In genomic region chr10:112365014-112365432, GRCh38 we compare ENCODE assay signal across 17 cellular contexts.
"Had no signal": no experiment of that assay in that cellular context is flagged by ENCODE, and none has a peak within 500 bp of the region (broad histone marks: within the 10 kb centered on the region; RNA-seq: fewer than 3 reads in every experiment).

No MANE protein-coding gene starts in this region.

- H3K27me3 Mint-ChIP-seq: activated CD4-positive, alpha-beta memory T cell treated with anti-CD3 and anti-CD28 coated beads, Interleukin-2, amount 10 ng/mL, durations not matched to agents 7 days and 5 days; activated CD4-positive, alpha-beta T cell treated with anti-CD3 and anti-CD28 coated beads for 36 hours; effector memory CD8-positive, alpha-beta T cell; type B pancreatic cell had no signal

- H3K27ac ChIP-seq: brain microvascular endothelial cell, WERI-Rb-1 had no signal

- DNase-seq: activated CD4-positive, alpha-beta memory T cell treated with anti-CD3 and anti-CD28 coated beads, Interleukin-2, amount 10 ng/mL, durations not matched to agents 7 days and 5 days; activated CD4-positive, alpha-beta T cell treated with anti-CD3 and anti-CD28 coated beads for 36 hours; activated naive CD4-positive, alpha-beta T cell treated with anti-CD3 and anti-CD28 coated beads, Interleukin-2, amount 50 U/mL, for 16 hours; activated T-cell treated with anti-CD3 and anti-CD28 coated beads, Interleukin-2, amount 50 U/mL, for 24 hours; amygdala; brain microvascular endothelial cell; effector memory CD8-positive, alpha-beta T cell; foreskin melanocyte; immature natural killer cell; mammary epithelial cell; stimulated activated CD4-positive, alpha-beta T cell treated with anti-CD3 and anti-CD28 coated beads, Interleukin-15, amount 100 ng/mL, for 24 hours; stimulated activated CD4-positive, alpha-beta T cell treated with anti-CD3 and anti-CD28 coated beads, Interleukin-4, amount 100 ng/mL, for 1 hour; stimulated activated naive B cell treated with anti-CD40 and anti-IgM and Interleukin-4, amounts not matched to agents 10 μg/mL and 1 μg/mL and 100 μg/mL, for 72 hours; WERI-Rb-1 had no signal

- H3K9me3 Mint-ChIP-seq: activated CD4-positive, alpha-beta memory T cell treated with anti-CD3 and anti-CD28 coated beads, Interleukin-2, amount 10 ng/mL, durations not matched to agents 7 days and 5 days; activated T-cell treated with anti-CD3 and anti-CD28 coated beads, Interleukin-2, amount 50 U/mL, for 24 hours; dendritic cell treated with granulocyte-macrophage colony-stimulating factor and Interleukin-4, amounts not matched to agents 40 ng/mL and 50 ng/mL, for 4 days; effector memory CD8-positive, alpha-beta T cell; immature natural killer cell; natural killer cell treated with Interleukin-12 subunit alpha and Interleukin-12 subunit beta and Interleukin-15 and Interleukin-18, amount 100 ng/mL, for 72 hours; stimulated activated naive B cell treated with anti-CD40 and anti-IgM and Interleukin-4, amounts not matched to agents 10 μg/mL and 1 μg/mL and 100 μg/mL, for 72 hours; type B pancreatic cell had no signal

- H3K36me3 ChIP-seq: brain microvascular endothelial cell, WERI-Rb-1 had no signal

- H3K27ac Mint-ChIP-seq: activated CD4-positive, alpha-beta memory T cell treated with anti-CD3 and anti-CD28 coated beads, Interleukin-2, amount 10 ng/mL, durations not matched to agents 7 days and 5 days; activated CD4-positive, alpha-beta T cell treated with anti-CD3 and anti-CD28 coated beads for 36 hours; activated T-cell treated with anti-CD3 and anti-CD28 coated beads, Interleukin-2, amount 50 U/mL, for 24 hours; dendritic cell treated with granulocyte-macrophage colony-stimulating factor and Interleukin-4, amounts not matched to agents 40 ng/mL and 50 ng/mL, for 4 days; immature natural killer cell; stimulated activated naive B cell treated with anti-CD40 and anti-IgM and Interleukin-4, amounts not matched to agents 10 μg/mL and 1 μg/mL and 100 μg/mL, for 72 hours; type B pancreatic cell had no signal

- H3K4me3 Mint-ChIP-seq: activated CD4-positive, alpha-beta memory T cell treated with anti-CD3 and anti-CD28 coated beads, Interleukin-2, amount 10 ng/mL, durations not matched to agents 7 days and 5 days; activated CD4-positive, alpha-beta T cell treated with anti-CD3 and anti-CD28 coated beads for 36 hours; activated T-cell treated with anti-CD3 and anti-CD28 coated beads, Interleukin-2, amount 50 U/mL, for 24 hours; dendritic cell treated with granulocyte-macrophage colony-stimulating factor and Interleukin-4, amounts not matched to agents 40 ng/mL and 50 ng/mL, for 4 days; immature natural killer cell; natural killer cell treated with Interleukin-12 subunit alpha and Interleukin-12 subunit beta and Interleukin-15 and Interleukin-18, amount 100 ng/mL, for 72 hours; stimulated activated naive B cell treated with anti-CD40 and anti-IgM and Interleukin-4, amounts not matched to agents 10 μg/mL and 1 μg/mL and 100 μg/mL, for 72 hours; type B pancreatic cell had no signal

- H3K27me3 ChIP-seq: brain microvascular endothelial cell had no signal

- H3K4me1 Mint-ChIP-seq: activated CD4-positive, alpha-beta T cell treated with anti-CD3 and anti-CD28 coated beads for 36 hours; stimulated activated naive B cell treated with anti-CD40 and anti-IgM and Interleukin-4, amounts not matched to agents 10 μg/mL and 1 μg/mL and 100 μg/mL, for 72 hours had no signal

- ATAC-seq: activated CD4-positive, alpha-beta T cell treated with anti-CD3 and anti-CD28 coated beads for 36 hours; effector memory CD8-positive, alpha-beta T cell; natural killer cell treated with Interleukin-12 subunit alpha and Interleukin-12 subunit beta and Interleukin-15 and Interleukin-18, amount 100 ng/mL, for 72 hours; stimulated activated naive B cell treated with anti-CD40 and anti-IgM and Interleukin-4, amounts not matched to agents 10 μg/mL and 1 μg/mL and 100 μg/mL, for 72 hours had no signal
